8 cellular contexts compared by ENCODE assay signal in the genomic region with DNA sequence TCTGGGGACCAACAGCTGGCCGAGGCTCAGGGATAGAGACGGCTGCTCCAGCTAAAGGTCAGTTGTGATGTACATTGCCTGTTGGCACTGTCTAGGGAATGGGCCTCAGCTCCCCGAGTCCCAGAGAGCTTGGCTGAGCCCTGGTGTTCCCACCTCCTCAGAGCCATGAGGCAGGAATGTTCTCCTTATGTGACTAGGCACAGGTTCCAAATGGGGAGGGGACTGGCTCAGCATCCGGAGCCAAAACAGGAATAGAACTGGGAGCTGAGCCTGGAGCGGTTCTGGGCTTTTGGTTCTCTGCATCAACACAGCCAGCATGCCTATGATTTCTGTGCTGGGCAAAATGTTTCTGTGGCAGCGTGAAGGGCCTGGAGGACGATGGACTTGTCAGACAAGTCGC. TPM values are rescaled to one million over a fixed set of nuclear protein-coding genes. Genes with fewer than 3 reads are reported as not detected.
DNase-seq lines count a peak whose midpoint lies in the region; ATAC-seq and TF ChIP-seq lines count a peak whose summit lies in the region.

A gene with protein sequence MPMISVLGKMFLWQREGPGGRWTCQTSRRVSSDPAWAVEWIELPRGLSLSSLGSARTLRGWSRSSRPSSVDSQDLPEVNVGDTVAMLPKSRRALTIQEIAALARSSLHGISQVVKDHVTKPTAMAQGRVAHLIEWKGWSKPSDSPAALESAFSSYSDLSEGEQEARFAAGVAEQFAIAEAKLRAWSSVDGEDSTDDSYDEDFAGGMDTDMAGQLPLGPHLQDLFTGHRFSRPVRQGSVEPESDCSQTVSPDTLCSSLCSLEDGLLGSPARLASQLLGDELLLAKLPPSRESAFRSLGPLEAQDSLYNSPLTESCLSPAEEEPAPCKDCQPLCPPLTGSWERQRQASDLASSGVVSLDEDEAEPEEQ (plus strand): TSS at position 286 of the 400 bp plus-strand sequence. CDS start 31 bp downstream, at position 317.

- DNase-seq in GM06990 (ENCODE audit: extremely low read depth, insufficient read length), result no peak
- no peak for DNase-seq in WERI-Rb-1
- DNase-seq in fibroblast of villous mesenchyme (ENCODE audit: low read depth), result no peak
- DNase-seq in neural crest cell (ENCODE audit: low read depth, low spot score), result no peak
- DNase-seq in glomerular visceral epithelial cell (ENCODE audit: extremely low spot score), result no peak
- no peak for DNase-seq in NCI-H526 treated with DMSO at 0.1 percent for 48 hours (lab: John Stamatoyannopoulos, UW)
- no peak for DNase-seq in DMS153 treated with DMSO at 0.1 percent for 48 hours (lab: John Stamatoyannopoulos, UW; ENCODE audit: unreplicated experiment)

- H3K27ac Mint-ChIP-seq in neural crest cell (ENCODE audit: unreplicated experiment), result peak within 1 kb of the TSS; percentile 81

- no peaks in the 10 kb centered on the region for H3K27me3 ChIP-seq in GM06990 (replicated peaks; ENCODE audit: control insufficient read depth, insufficient read depth, low read length)
- H3K27me3 ChIP-seq in WERI-Rb-1 (ENCODE audit: insufficient read depth, low read depth, severe bottlenecking), result no peaks in the 10 kb centered on the region

- H3K36me3 ChIP-seq in GM06990 (ENCODE audit: control insufficient read depth, insufficient read depth, low read length) (peaks cover 13% of the 10 kb centered on the region), WERI-Rb-1 (peaks cover 33% of the 10 kb centered on the region)

- peak within 1 kb of the TSS; percentile 92 for H3K4me3 Mint-ChIP-seq in neural crest cell

- TF ChIP-seq CTCF in GM06990 (IDR thresholded peaks at IDR 0.05; ENCODE audit: insufficient read depth, low read length, poor library complexity, severe bottlenecking) (no peak), WERI-Rb-1 (IDR thresholded peaks at IDR 0.05; ENCODE audit: low read depth, low read length) (no peak), fibroblast of villous mesenchyme (IDR thresholded peaks at IDR 0.05; ENCODE audit: insufficient read depth, low read depth, low read length) (no peak), neural crest cell (conservative IDR thresholded peaks at IDR 0.05) (no peak)

- H3K4me3 ChIP-seq in GM06990 (replicated peaks; ENCODE audit: low read depth, low read length) (peak within 1 kb of the TSS; percentile 72), WERI-Rb-1 (ENCODE audit: low read depth, low read length) (peak within 1 kb of the TSS; percentile 62), fibroblast of villous mesenchyme (ENCODE audit: low read depth, low read length) (peak within 1 kb of the TSS; percentile 75)

- peaks cover 5% of the 10 kb centered on the region for H3K27me3 Mint-ChIP-seq in neural crest cell (ENCODE audit: low read depth)

- H3K4me1 Mint-ChIP-seq in neural crest cell, result peaks cover 42% of the 10 kb centered on the region

- peak within 1 kb of the TSS; percentile 93 for H3K27ac ChIP-seq in WERI-Rb-1

- peaks cover 4% of the 10 kb centered on the region for H3K36me3 Mint-ChIP-seq in neural crest cell (ENCODE audit: low read depth)

- ATAC-seq in GM21619 (IDR thresholded peaks at IDR 0.05; ENCODE audit: unreplicated experiment), result no peak

- no peaks in the 10 kb centered on the region for H3K9me3 Mint-ChIP-seq in neural crest cell

- no peaks in the 10 kb centered on the region for H3K9me3 ChIP-seq in WERI-Rb-1 (ENCODE audit: severe bottlenecking)

RNA-seq across cellular contexts. Expression of the gene that starts here (rescaled TPM):
- total RNA-seq in fibroblast of villous mesenchyme (13.9 and 17.3 TPM in 2 replicates), neural crest cell (17.4 and 19.7 TPM in 2 replicates)
